In genomic region chr6:32852018-32852843, GRCh38 we compare ENCODE assay signal across 8 cellular contexts. TPM values are rescaled to one million over a fixed set of nuclear protein-coding genes. Genes with fewer than 3 reads are reported as not detected.
A peak's percentile ranks its signal among the peaks of the same experiment; 100 is the strongest.
DNase-seq lines count a peak whose midpoint lies in the region; ATAC-seq and TF ChIP-seq lines count a peak whose summit lies in the region.

No MANE protein-coding gene starts in this region.

- peaks cover 64% of the 10 kb centered on the region for H3K4me1 Mint-ChIP-seq in activated naive CD8-positive, alpha-beta T cell treated with anti-CD3 and anti-CD28 coated beads, Interleukin-2, amount 50 U/mL, for 24 hours

- DNase-seq in A172 (ENCODE audit: low spot score) = peak; percentile 21
- no peak for DNase-seq in HFF-Myc (ENCODE audit: extremely low read depth, low read depth)
- no peak for DNase-seq in activated naive CD8-positive, alpha-beta T cell treated with anti-CD3 and anti-CD28 coated beads, Interleukin-2, amount 50 U/mL, for 24 hours
- DNase-seq in stimulated activated CD4-positive, alpha-beta T cell treated with anti-CD3 and anti-CD28 coated beads, Interleukin-2, amount 100 ng/mL, for 24 hours = peak; percentile 51 to 55
- no peak for DNase-seq in DMS153 treated with DMSO at 0.1 percent for 48 hours (lab: John Stamatoyannopoulos, UW; ENCODE audit: unreplicated experiment)

- TF ChIP-seq CTCF in HFF-Myc (IDR thresholded peaks at IDR 0.05; ENCODE audit: low read depth, low read length, missing control alignments) = no peak

- ATAC-seq in activated naive CD8-positive, alpha-beta T cell treated with anti-CD3 and anti-CD28 coated beads, Interleukin-2, amount 50 U/mL, for 24 hours = no peak
- ATAC-seq in GM21529 (IDR thresholded peaks at IDR 0.05; ENCODE audit: unreplicated experiment) (no peak), GM18498 (IDR thresholded peaks at IDR 0.05; ENCODE audit: unreplicated experiment) (no peak)

- no peaks in the 10 kb centered on the region for H3K9me3 Mint-ChIP-seq in activated naive CD8-positive, alpha-beta T cell treated with anti-CD3 and anti-CD28 coated beads, Interleukin-2, amount 50 U/mL, for 24 hours

- H3K4me3 ChIP-seq in HFF-Myc (replicated peaks; ENCODE audit: low read depth, low read length) = peak overlapping the region; percentile 90
- peak overlapping the region; percentile 75 for H3K4me3 ChIP-seq in iPS-11a (ENCODE audit: low read depth, low read length)

- peak overlapping the region; percentile 98 for H3K27ac Mint-ChIP-seq in activated naive CD8-positive, alpha-beta T cell treated with anti-CD3 and anti-CD28 coated beads, Interleukin-2, amount 50 U/mL, for 24 hours

- H3K27me3 Mint-ChIP-seq in activated naive CD8-positive, alpha-beta T cell treated with anti-CD3 and anti-CD28 coated beads, Interleukin-2, amount 50 U/mL, for 24 hours = no peaks in the 10 kb centered on the region

- peaks cover 67% of the 10 kb centered on the region for H3K36me3 Mint-ChIP-seq in activated naive CD8-positive, alpha-beta T cell treated with anti-CD3 and anti-CD28 coated beads, Interleukin-2, amount 50 U/mL, for 24 hours (ENCODE audit: low read depth)

- peak overlapping the region; percentile 94 for H3K4me3 Mint-ChIP-seq in activated naive CD8-positive, alpha-beta T cell treated with anti-CD3 and anti-CD28 coated beads, Interleukin-2, amount 50 U/mL, for 24 hours

RNA-seq across cellular contexts. Expression of gene TAP1, which starts 1.3 kb away (rescaled TPM):
- 68.3 and 73.9 TPM in 2 replicates for total RNA-seq in A172 (2014; rRNA removed; shearing (Covaris generic))

RNA-seq across cellular contexts. Expression of gene PSMB9, which starts 1.8 kb away (rescaled TPM):
- total RNA-seq in A172 (2014; rRNA removed; shearing (Covaris generic)) = 51.9 and 64.7 TPM in 2 replicates

RNA-seq across cellular contexts. Expression of gene PSMB8, which starts 8.4 kb away (rescaled TPM):
- total RNA-seq in A172 (2014; rRNA removed; shearing (Covaris generic)) = 121 and 131 TPM in 2 replicates

RNA-seq across cellular contexts. Expression of gene TAP2, which starts 13.7 kb away (rescaled TPM):
- total RNA-seq in A172 (2014; rRNA removed; shearing (Covaris generic)) = 20.7 and 25.0 TPM in 2 replicates

RNA-seq across cellular contexts. Expression of gene HLA-DOB, which starts 35.4 kb away (rescaled TPM):
- not detected in 2 replicates for total RNA-seq in A172 (2014; rRNA removed; shearing (Covaris generic))

Comparison
In these comparisons a context has a peak if more than half of its experiments do, and no peak if none do; other contexts are left out.
1. DNase-seq: peak in A172 (single experiment) and stimulated activated CD4-positive, alpha-beta T cell treated with anti-CD3 and anti-CD28 coated beads, Interleukin-2, amount 100 ng/mL, for 24 hours (2 of 2); none in HFF-Myc (single experiment), activated naive CD8-positive, alpha-beta T cell treated with anti-CD3 and anti-CD28 coated beads, Interleukin-2, amount 50 U/mL, for 24 hours (single experiment) and DMS153 treated with DMSO at 0.1 percent for 48 hours (single experiment).